ENCODE assay signal across 8 cellular contexts in the genomic region with DNA sequence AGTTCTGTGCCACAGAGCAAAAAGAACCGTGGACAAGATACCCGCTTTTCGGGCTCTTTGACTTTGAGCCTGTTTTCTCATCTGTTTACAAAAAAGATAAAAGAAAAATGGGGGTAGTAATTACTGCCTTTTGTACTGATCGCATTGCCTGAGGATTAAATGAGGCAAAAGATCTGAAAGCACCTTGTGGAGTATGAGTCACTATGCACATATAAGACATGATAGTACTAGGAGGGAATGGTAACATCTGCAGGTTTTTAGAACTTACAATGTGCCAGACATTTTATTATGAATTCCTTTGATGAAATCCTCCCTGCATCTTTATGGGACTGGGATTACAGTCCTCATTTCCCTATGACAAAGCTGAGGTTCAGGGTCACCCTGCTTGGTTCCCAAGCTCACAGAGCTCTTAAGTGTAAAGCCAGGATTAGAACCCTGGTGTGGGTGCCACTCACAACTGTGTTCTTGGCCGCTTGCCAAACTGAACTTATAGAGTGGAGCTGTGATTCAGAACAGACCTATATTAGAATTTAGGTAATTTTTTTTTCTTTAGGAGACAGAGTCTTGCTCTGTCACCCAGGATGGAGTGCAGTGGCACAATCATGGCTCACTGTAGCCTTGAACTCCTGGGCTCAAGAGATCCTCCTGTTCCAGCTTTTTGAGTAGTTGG. TPM values are rescaled to one million over a fixed set of nuclear protein-coding genes. Genes with fewer than 3 reads are reported as not detected.
DNase-seq lines count a peak whose midpoint lies in the region; ATAC-seq and TF ChIP-seq lines count a peak whose summit lies in the region.

No MANE protein-coding gene starts in this region.

- peaks cover 20% of the 10 kb centered on the region for H3K4me1 Mint-ChIP-seq in type B pancreatic cell (ENCODE audit: unreplicated experiment)

- no peaks in the 10 kb centered on the region for H3K36me3 Mint-ChIP-seq in type B pancreatic cell

- no peak for DNase-seq in heart left ventricle
- DNase-seq in cardiac septum (ENCODE audit: low spot score), result no peak
- peak; percentile 44 for DNase-seq in activated T-cell treated with anti-CD3 and anti-CD28 coated beads for 1 hour (ENCODE audit: low read depth)
- no peak for DNase-seq in left lung
- DNase-seq in type B pancreatic cell (ENCODE audit: extremely low spot score, unreplicated experiment), result no peak
- DNase-seq in ACHN, result no peak
- DNase-seq in dedifferentiated amniotic fluid mesenchymal stem cell (ENCODE audit: extremely low spot score), result no peak

- in situ Hi-C loops in ACHN (cut with HindIII; ENCODE audit: low pct_ligation_motif_present, low pct_unique_long_range_greater_than_20kb, low sequenced_read_pairs), result no loop called here

- peak overlapping the region; percentile 92 for H3K4me3 Mint-ChIP-seq in type B pancreatic cell

- TF ChIP-seq CTCF in heart left ventricle (IDR thresholded peaks at IDR 0.05), result no peak
- no peak for TF ChIP-seq CTCF in left lung (IDR thresholded peaks at IDR 0.05)
- TF ChIP-seq CTCF in type B pancreatic cell (conservative IDR thresholded peaks at IDR 0.05), result no peak

- WGBS in heart left ventricle, 4 donors, result 67 to 74% (median 69%) methylated on average over 5 of the region's 5 CpGs

- intact Hi-C loops in heart left ventricle (cut with DNase I), result no loop called here
- intact Hi-C loops in cardiac septum (cut with DNase I), result no loop called here
- intact Hi-C loops in left lung (cut with DNase I), result no loop called here

- peaks cover 0 to 47% (median 20%) of the 10 kb centered on the region in 12 donors for H3K4me1 ChIP-seq in heart left ventricle
- H3K4me1 ChIP-seq in left lung, result peaks cover 5 to 41% of the 10 kb centered on the region in 2 donors

- H3K4me3 ChIP-seq in heart left ventricle, result peak overlapping the region in 2 of 12 donors; percentile 76 to 80
- H3K4me3 ChIP-seq in left lung, result no peak overlapping the region

- H3K9me3 ChIP-seq in heart left ventricle (no peaks in the 10 kb centered on the region), left lung (no peaks in the 10 kb centered on the region)

- H3K36me3 ChIP-seq in heart left ventricle (no peaks in the 10 kb centered on the region), left lung (no peaks in the 10 kb centered on the region)

- H3K9me3 Mint-ChIP-seq in type B pancreatic cell, result no peaks in the 10 kb centered on the region

- H3K27ac ChIP-seq in heart left ventricle (peak overlapping the region in 11 of 12 donors; percentile 28 to 96 (median 91)), left lung (peak overlapping the region; percentile 1 to 95)

- H3K27me3 Mint-ChIP-seq in type B pancreatic cell, result peaks cover 23% of the 10 kb centered on the region

- H3K27ac Mint-ChIP-seq in type B pancreatic cell, result no peak overlapping the region

- TF ChIP-seq POLR2A in heart left ventricle (IDR thresholded peaks at IDR 0.05), result no peak

- H3K27me3 ChIP-seq in heart left ventricle (no peaks in the 10 kb centered on the region), left lung (no peaks in the 10 kb centered on the region)

- ATAC-seq in heart left ventricle, result no peak
- no peak for ATAC-seq in left lung
- no peak for ATAC-seq in GM18907 (IDR thresholded peaks at IDR 0.05; ENCODE audit: unreplicated experiment)

RNA-seq across cellular contexts. Expression of gene DISC1, which starts 1.8 kb away (rescaled TPM):
- total RNA-seq in heart left ventricle (10 to 100 TPM in 1 of 9 donors, 1 to 10 TPM in 8; 2.3 to 12.8 (median 4.6) TPM), cardiac septum (5.5 TPM), left lung (10 to 100 TPM in 1 of 2 donors, 1 to 10 TPM in 1; 3.9 to 10.4 TPM), type B pancreatic cell (ENCODE audit: low replicate concordance) (1.2 and 4.7 TPM in 2 replicates)
- 1 to 10 TPM in 1 of 2 donors, under 1 TPM in 1; 0.76 to 1.4 TPM for polyA plus RNA-seq in heart left ventricle
